Comparison of ENCODE assay signal across 22 cellular contexts in genomic region chr10:133061296-133062038, GRCh38. TPM values are rescaled to one million over a fixed set of nuclear protein-coding genes. Genes with fewer than 3 reads are reported as not detected.
"Had no signal": no experiment of that assay in that cellular context is flagged by ENCODE, and none has a peak within 500 bp of the region (broad histone marks: within the 10 kb centered on the region; RNA-seq: fewer than 3 reads in every experiment).

No MANE protein-coding gene starts in this region.

- H3K9me3 Mint-ChIP-seq: naive thymus-derived CD8-positive, alpha-beta T cell; stimulated activated naive CD8-positive, alpha-beta T cell treated with anti-CD3 and anti-CD28 coated beads, Interleukin-15, amount 100 ng/mL, for 72 hours; type B pancreatic cell had no signal

- DNase-seq: islet precursor cell; left ventricle myocardium superior; mesenchymal stem cell; naive thymus-derived CD8-positive, alpha-beta T cell; nucleus accumbens; pancreas; retina; spleen; stimulated activated CD4-positive, alpha-beta T cell treated with anti-CD3 and anti-CD28 coated beads, Interleukin-2, amount 100 ng/mL, for 48 hours; stimulated activated CD4-positive, alpha-beta T cell treated with anti-CD3 and anti-CD28 coated beads, Interleukin-4, amount 100 ng/mL, for 4 hours; stimulated activated CD8-positive, alpha-beta memory T cell treated with anti-CD3 and anti-CD28 coated beads, Interleukin-4, amount 100 ng/mL, for 48 hours; stimulated activated naive CD4-positive, alpha-beta T cell treated with Interleukin-2 at 50 U/mL for 16 hours; stimulated activated naive CD8-positive, alpha-beta T cell treated with anti-CD3 and anti-CD28 coated beads, Interleukin-15, amount 100 ng/mL, for 72 hours; substantia nigra; uterus had no signal

- H3K27ac Mint-ChIP-seq: naive thymus-derived CD8-positive, alpha-beta T cell; stimulated activated memory B cell treated with anti-CD40 and anti-IgM and Interleukin-4, amounts not matched to agents 10 μg/mL and 1 μg/mL and 100 μg/mL, for 72 hours; stimulated activated naive CD8-positive, alpha-beta T cell treated with anti-CD3 and anti-CD28 coated beads, Interleukin-15, amount 100 ng/mL, for 72 hours; type B pancreatic cell had no signal

- ATAC-seq: left ventricle myocardium superior; naive thymus-derived CD8-positive, alpha-beta T cell; pancreas; right cardiac atrium; sciatic nerve; stimulated activated memory B cell treated with anti-CD40 and anti-IgM and Interleukin-4, amounts not matched to agents 10 μg/mL and 1 μg/mL and 100 μg/mL, for 72 hours had no signal

- H3K4me3 Mint-ChIP-seq: naive thymus-derived CD8-positive, alpha-beta T cell; stimulated activated memory B cell treated with anti-CD40 and anti-IgM and Interleukin-4, amounts not matched to agents 10 μg/mL and 1 μg/mL and 100 μg/mL, for 72 hours; stimulated activated naive CD8-positive, alpha-beta T cell treated with anti-CD3 and anti-CD28 coated beads, Interleukin-15, amount 100 ng/mL, for 72 hours; type B pancreatic cell had no signal

- H3K36me3 Mint-ChIP-seq: naive thymus-derived CD8-positive, alpha-beta T cell; stimulated activated memory B cell treated with anti-CD40 and anti-IgM and Interleukin-4, amounts not matched to agents 10 μg/mL and 1 μg/mL and 100 μg/mL, for 72 hours; type B pancreatic cell had no signal

RNA-seq across cellular contexts. Expression of gene ADGRA1, which starts 26.3 kb away (rescaled TPM):
- total RNA-seq: kidney epithelial cell; left ventricle myocardium superior; mucosa of gallbladder; naive thymus-derived CD8-positive, alpha-beta T cell; osteoblast had no signal
